4 cellular contexts compared by ENCODE assay signal in the genomic region with DNA sequence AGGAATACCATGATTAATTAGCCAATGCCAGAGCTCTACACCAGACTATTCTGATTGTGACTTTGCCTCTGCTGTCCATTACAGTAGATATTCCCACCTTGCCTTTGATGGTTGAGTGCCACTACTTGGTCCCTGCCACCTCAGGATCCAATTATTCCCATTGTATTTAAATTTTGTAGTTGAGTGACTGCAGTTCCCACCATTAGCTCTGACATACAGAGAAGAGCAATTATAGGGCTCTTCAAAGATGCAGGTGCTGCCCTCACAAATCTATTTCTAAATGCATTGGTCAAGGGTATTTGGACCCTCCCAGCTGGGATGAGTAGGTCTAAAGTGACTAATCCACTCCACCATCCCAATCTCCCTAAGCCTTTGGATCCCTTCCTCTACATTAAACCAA. TPM values are rescaled to one million over a fixed set of nuclear protein-coding genes. Genes with fewer than 3 reads are reported as not detected.
DNase-seq lines count a peak whose midpoint lies in the region; TF ChIP-seq lines count a peak whose summit lies in the region.
"Not testable (repeated sequence)": the region's sequence is repeated elsewhere in the genome, so short reads cannot be mapped to it uniquely, and the experiment has no call there.

No MANE protein-coding gene starts in this region.

- H3K36me3 ChIP-seq in HEK293 (ENCODE audit: control insufficient read depth in 2 of 2, insufficient read depth in 1 of 2, low read length in 2 of 2); vagina: not testable (repeated sequence)

- not testable (repeated sequence) for H3K4me1 Mint-ChIP-seq in osteocyte (ENCODE audit: unreplicated experiment)

- CTCF ChIA-PET in HEK293 (lab: Yijun Ruan, JAX) = not testable (repeated sequence)

- not testable (repeated sequence) for H3K27ac Mint-ChIP-seq in osteocyte (ENCODE audit: unreplicated experiment)

- H3K27ac ChIP-seq in HEK293 (ENCODE audit: extremely low read depth, low read depth, low read length); vagina: not testable (repeated sequence)

- not testable (repeated sequence) for H3K36me3 Mint-ChIP-seq in osteocyte (ENCODE audit: unreplicated experiment)

- not testable (repeated sequence) for H3K4me3 Mint-ChIP-seq in osteocyte (ENCODE audit: unreplicated experiment)

- not testable (repeated sequence) for H3K4me3 ChIP-seq in HEK293 (ENCODE audit: low read depth, low read length); vagina

- not testable (repeated sequence) for TF ChIP-seq CTCF in HEK293 (tag by site-specific recombination; IDR thresholded peaks at IDR 0.05); osteocyte (IDR thresholded peaks at IDR 0.05); vagina (IDR thresholded peaks at IDR 0.05)

- H3K9me3 Mint-ChIP-seq in osteocyte (ENCODE audit: unreplicated experiment) = not testable (repeated sequence)

- intact Hi-C loops in vagina (cut with DNase I) = not testable (repeated sequence)

- not testable (repeated sequence) for H3K9me3 ChIP-seq in HEK293 (ENCODE audit: control insufficient read depth, insufficient read depth, low read depth, low read length); vagina

- POLR2A ChIA-PET in HEK293 (lab: Yijun Ruan, JAX) = not testable (repeated sequence)

- not testable (repeated sequence) for H3K27me3 ChIP-seq in vagina

- not testable (repeated sequence) for TF ChIP-seq POLR2A in vagina (IDR thresholded peaks at IDR 0.05)

- H3K27me3 Mint-ChIP-seq in osteocyte (ENCODE audit: unreplicated experiment) = not testable (repeated sequence)

- DNase-seq in mucosa of gallbladder (ENCODE audit: low spot score) (peak; percentile 1), osteocyte (ENCODE audit: extremely low spot score, unreplicated experiment) (peak; percentile 10), vagina (ENCODE audit: extremely low spot score in 2 of 2) (peak; percentile 3 to 14)

- not testable (repeated sequence) for H3K4me1 ChIP-seq in HEK293 (ENCODE audit: control insufficient read depth, insufficient read depth, low read length); vagina

TF ChIP-seq in HEK293, 187 proteins besides CTCF, POLR2A, EP300 and RAD21:
- TF ChIP-seq ZNF302 (tag by site-specific recombination; IDR thresholded peaks at IDR 0.05; ENCODE audit: low read depth) = peak; percentile 91; the same call in 1 of the 2 replicates

RNA-seq across cellular contexts. Expression of gene EMILIN2, which starts 9.5 kb away (rescaled TPM):
- total RNA-seq in mucosa of gallbladder (15.4 TPM), osteocyte (2.2 and 2.8 TPM in 2 replicates), vagina (26.8 TPM)
